ENCODE assay signal across 8 cellular contexts in genomic region chr10:49407552-49408137, GRCh38. TPM values are rescaled to one million over a fixed set of nuclear protein-coding genes. Genes with fewer than 3 reads are reported as not detected.
DNase-seq lines count a peak whose midpoint lies in the region; ATAC-seq and TF ChIP-seq lines count a peak whose summit lies in the region.

No MANE protein-coding gene starts in this region.

- H3K4me3 Mint-ChIP-seq in T-cell: no peak overlapping the region

- no peak overlapping the region for H3K27ac ChIP-seq in adrenal gland

- peaks cover 0 to 9% of the 10 kb centered on the region in 2 donors for H3K4me1 ChIP-seq in adrenal gland (replicated peaks in 1 of 2)

- no peaks in the 10 kb centered on the region for H3K9me3 Mint-ChIP-seq in T-cell

- peaks cover 3% of the 10 kb centered on the region for H3K27me3 ChIP-seq in adrenal gland

- H3K4me1 Mint-ChIP-seq in T-cell: peaks cover 0 to 3% (median 2%) of the 10 kb centered on the region in 3 donors

- intact Hi-C loops in adrenal gland (cut with DNase I): loop anchor here (2.0 to 5.0 kb wide), 2 partner anchors 103 to 110 kb away; no protein-coding TSS in a partner anchor
- intact Hi-C loops in left ventricle myocardium superior (cut with micrococcal nuclease): loop anchor here (10.0 kb wide), 1 partner anchor 107 kb away; no protein-coding TSS in a partner anchor
- intact Hi-C loops in sciatic nerve (cut with DNase I): no loop called here

- TF ChIP-seq CTCF in AG04449 (IDR thresholded peaks at IDR 0.05; ENCODE audit: insufficient read depth, low read length, missing control alignments) (peak; percentile 96), adrenal gland (IDR thresholded peaks at IDR 0.05) (peak; percentile 87 to 93 (median 90))

- DNase-seq in AG04449 (ENCODE audit: low read depth, low spot score): peak; percentile 5
- DNase-seq in M059J (ENCODE audit: low read depth): peak; percentile 69
- DNase-seq in T-cell: peak; percentile 17 to 74 (median 60)
- peak; percentile 76 to 95 (median 86) for DNase-seq in adrenal gland
- peak; percentile 89 for DNase-seq in left ventricle myocardium superior
- DNase-seq in sciatic nerve (ENCODE audit: low spot score): peak; percentile 88

- no peaks in the 10 kb centered on the region for H3K36me3 ChIP-seq in adrenal gland (replicated peaks in 1 of 2)

- ATAC-seq in GM18502 (IDR thresholded peaks at IDR 0.05; ENCODE audit: poor library complexity, unreplicated experiment) (peak; percentile 59), T-cell (replicated peaks in 1 of 4) (peak; percentile 52 to 78 (median 64)), left ventricle myocardium superior (peak; percentile 78), sciatic nerve (peak; percentile 85), GM21447 (IDR thresholded peaks at IDR 0.05; ENCODE audit: unreplicated experiment) (no peak)

- no peak overlapping the region for H3K4me3 ChIP-seq in AG04449 (ENCODE audit: low read depth, low read length)
- H3K4me3 ChIP-seq in adrenal gland: no peak overlapping the region

- CTCF ChIA-PET in AG04449 (lab: Yijun Ruan, JAX) (interaction anchor here (0.7 to 6.8 kb wide), 42 partner anchors 8 to 750 kb away, joined by 3 to 315 read pairs (median 4); partner anchors contain the start of gene DRGX), T-cell (lab: Charles Lee) (interaction anchor here (1.0 to 3.5 kb wide), 11 partner anchors 11 to 118 kb away, joined by 3 to 80 read pairs (median 5); no protein-coding TSS in a partner anchor)

- peaks cover 56 to 69% of the 10 kb centered on the region in 2 donors for H3K27me3 Mint-ChIP-seq in T-cell

- H3K27ac Mint-ChIP-seq in T-cell: no peak overlapping the region

- WGBS in adrenal gland, 4 donors: 0 to 4% (median 2%) methylated on average over 2 of the region's 2 CpGs; no CpG with 5 or more reads in 1 of the 4 donors

- no peaks in the 10 kb centered on the region for H3K36me3 Mint-ChIP-seq in T-cell

- H3K9me3 ChIP-seq in adrenal gland (replicated peaks in 1 of 3): no peaks in the 10 kb centered on the region

- TF ChIP-seq POLR2A in adrenal gland (IDR thresholded peaks at IDR 0.05): no peak

- POLR2A ChIA-PET in AG04449 (lab: Yijun Ruan, JAX) (interaction anchor here (0.9 kb wide), 1 partner anchor 112 kb away, joined by 4 read pairs; no protein-coding TSS in a partner anchor), T-cell (lab: Charles Lee) (no interaction called here)

RNA-seq across cellular contexts. Expression of gene DRGX, which starts 11.8 kb away (rescaled TPM):
- total RNA-seq in M059J (2014; rRNA removed; shearing (Covaris generic)): not detected in 2 replicates
- not detected for total RNA-seq in T-cell
- 1 to 10 TPM in 3 of 8 donors, under 1 TPM in 1, not detected in 4; 0.27 to 9.4 (median 2.7) TPM for total RNA-seq in adrenal gland
- polyA plus RNA-seq in adrenal gland: 1 to 10 TPM; 2.0 to 9.6 (median 4.8) TPM
- total RNA-seq in left ventricle myocardium superior: not detected
- not detected for total RNA-seq in sciatic nerve

Comparison
In these comparisons a context has a peak if more than half of its experiments do, and no peak if none do; other contexts are left out.
1. DNase-seq: peak in every context shown above with its lines; median percentile 89 in left ventricle myocardium superior; 88 in sciatic nerve; 86 in adrenal gland; 69 in M059J; 60 in T-cell; 5 in AG04449.